In the genomic region with DNA sequence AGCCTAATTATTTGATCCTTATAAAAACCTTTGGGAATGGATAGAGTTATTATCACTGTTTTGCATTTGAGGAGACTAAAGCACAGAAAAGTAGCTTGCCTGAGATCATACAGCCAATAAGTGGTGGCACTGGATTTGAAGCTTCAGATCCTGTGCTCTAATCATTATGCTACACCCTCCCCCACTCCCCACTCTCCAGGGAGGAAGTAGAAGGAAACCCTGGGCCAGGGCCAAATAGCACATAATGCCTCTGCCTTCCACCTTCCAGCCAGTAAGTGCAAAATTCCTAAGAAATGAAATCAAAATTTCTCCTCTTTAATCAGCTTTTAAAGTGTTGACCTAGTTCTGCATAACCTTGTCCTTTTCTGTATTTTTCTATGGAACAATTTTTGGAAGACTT, we compare ENCODE assay signal across 16 cellular contexts.
A peak's percentile ranks its signal among the peaks of the same experiment; 100 is the strongest.
DNase-seq lines count a peak whose midpoint lies in the region; ATAC-seq and TF ChIP-seq lines count a peak whose summit lies in the region.
"Had no signal": no experiment of that assay in that cellular context is flagged by ENCODE, and none has a peak within 500 bp of the region (broad histone marks: within the 10 kb centered on the region; RNA-seq: fewer than 3 reads in every experiment).

No MANE protein-coding gene starts in this region.

- peak; percentile 40 for ATAC-seq in mucosa of descending colon
- no peak for ATAC-seq in GM21423 (IDR thresholded peaks at IDR 0.05; ENCODE audit: unreplicated experiment)
- ATAC-seq: activated CD8-positive, alpha-beta memory T cell treated with anti-CD3 and anti-CD28 coated beads, Interleukin-2, amount 10 ng/mL, durations not matched to agents 7 days and 5 days had no signal

- TF ChIP-seq CTCF in mucosa of descending colon (IDR thresholded peaks at IDR 0.05), result no peak
- TF ChIP-seq CTCF in RWPE1 (conservative IDR thresholded peaks at IDR 0.05; ENCODE audit: low read depth), result no peak

- intact Hi-C loops in mucosa of descending colon (cut with DNase I, micrococcal nuclease), result no loop called here

- CTCF ChIA-PET in RWPE1 (lab: Yijun Ruan, JAX), result interaction anchor here (0.7 to 1.0 kb wide), 2 partner anchors 59 to 167 kb away, joined by 3 to 4 read pairs; no protein-coding TSS in a partner anchor

- H3K36me3 ChIP-seq in BLaER1 treated with 17β-estradiol and CSF1 and Interleukin-3, amounts not matched to agents 10 nM and 100 nM, result peaks cover 24 to 50% (median 36%) of the 10 kb centered on the region in 11 experiments; a peak in 21 of 22 replicates
- no peaks in the 10 kb centered on the region for H3K36me3 ChIP-seq in mucosa of descending colon (ENCODE audit: low read depth)

- peaks cover 0 to 16% (median 12%) of the 10 kb centered on the region in 10 experiments; a peak in 14 of 20 replicates for H3K4me1 ChIP-seq in BLaER1 treated with 17β-estradiol and CSF1 and Interleukin-3, amounts not matched to agents 10 nM and 100 nM
- no peaks in the 10 kb centered on the region for H3K4me1 ChIP-seq in mucosa of descending colon (ENCODE audit: low read depth)

- DNase-seq in M059J (ENCODE audit: low read depth), result peak; percentile 31
- peak; percentile 82 for DNase-seq in dermis blood vessel endothelial cell
- peak in 2 of 3 donors; percentile 33 to 65 for DNase-seq in mucosa of descending colon
- DNase-seq in RWPE1 (ENCODE audit: low spot score), result no peak
- no peak for DNase-seq in NCI-H146 treated with DMSO at 0.1 percent for 48 hours (lab: John Stamatoyannopoulos, UW; ENCODE audit: unreplicated experiment)
- DNase-seq in KG1 (lab: John Stamatoyannopoulos, UW), result no peak
- DNase-seq: activated CD8-positive, alpha-beta memory T cell treated with anti-CD3 and anti-CD28 coated beads, Interleukin-2, amount 10 ng/mL, durations not matched to agents 7 days and 5 days; activated naive CD4-positive, alpha-beta T cell treated with anti-CD3 and anti-CD28 coated beads, Interleukin-2, amount 10 ng/mL, durations not matched to agents 7 days and 5 days; cerebellar nuclear complex; NCI-H524 treated with DMSO at 0.1 percent for 48 hours; retina; SHP77 treated with DMSO at 0.1 percent for 48 hours had no signal

- H3K27me3 ChIP-seq in BLaER1 treated with 17β-estradiol and CSF1 and Interleukin-3, amounts not matched to agents 10 nM and 100 nM, result no peaks in the 10 kb centered on the region
- H3K27me3 ChIP-seq: esophagus muscularis mucosa had no signal

- H3K4me2 ChIP-seq in BLaER1 treated with 17β-estradiol and CSF1 and Interleukin-3, amounts not matched to agents 10 nM and 100 nM, result peak overlapping the region in 6 of 11 experiments; percentile 6 to 46 (median 26); a peak in 8 of 22 replicates

- H3K27ac ChIP-seq in BLaER1 treated with 17β-estradiol and CSF1 and Interleukin-3, amounts not matched to agents 10 nM and 100 nM, result no peak overlapping the region
- no peak overlapping the region for H3K27ac ChIP-seq in RWPE1
- H3K27ac ChIP-seq: esophagus muscularis mucosa, HL-60 had no signal

- H3K9me3 ChIP-seq in BLaER1 treated with 17β-estradiol and CSF1 and Interleukin-3, amounts not matched to agents 10 nM and 100 nM (replicated peaks in 1 of 11), result peaks cover 0 to 11% (median 5%) of the 10 kb centered on the region in 11 experiments; a peak in 5 of 22 replicates
- H3K9me3 ChIP-seq in mucosa of descending colon, result no peaks in the 10 kb centered on the region
- H3K9me3 ChIP-seq: esophagus muscularis mucosa had no signal

- peaks cover 0 to 25% (median 8%) of the 10 kb centered on the region in 11 experiments; a peak in 9 of 22 replicates for H4K20me1 ChIP-seq in BLaER1 treated with 17β-estradiol and CSF1 and Interleukin-3, amounts not matched to agents 10 nM and 100 nM

- H3K9ac ChIP-seq in BLaER1 treated with 17β-estradiol and CSF1 and Interleukin-3, amounts not matched to agents 10 nM and 100 nM, result no peak overlapping the region

- H3K4me3 ChIP-seq in BLaER1 treated with 17β-estradiol and CSF1 and Interleukin-3, amounts not matched to agents 10 nM and 100 nM, result no peak overlapping the region
- no peak overlapping the region for H3K4me3 ChIP-seq in mucosa of descending colon
- H3K4me3 ChIP-seq: esophagus muscularis mucosa had no signal

- POLR2A ChIA-PET in RWPE1 (lab: Yijun Ruan, JAX; ENCODE audit: low non-redundant PET), result no interaction called here

Comparison
In these comparisons a context has a peak if more than half of its experiments do, and no peak if none do; other contexts are left out.
1. DNase-seq: peak in M059J (single experiment), dermis blood vessel endothelial cell (single experiment) and mucosa of descending colon (2 of 3); none in RWPE1 (single experiment), NCI-H146 treated with DMSO at 0.1 percent for 48 hours (single experiment) and KG1 (single experiment).